12 cellular contexts compared by ENCODE assay signal in the genomic region with DNA sequence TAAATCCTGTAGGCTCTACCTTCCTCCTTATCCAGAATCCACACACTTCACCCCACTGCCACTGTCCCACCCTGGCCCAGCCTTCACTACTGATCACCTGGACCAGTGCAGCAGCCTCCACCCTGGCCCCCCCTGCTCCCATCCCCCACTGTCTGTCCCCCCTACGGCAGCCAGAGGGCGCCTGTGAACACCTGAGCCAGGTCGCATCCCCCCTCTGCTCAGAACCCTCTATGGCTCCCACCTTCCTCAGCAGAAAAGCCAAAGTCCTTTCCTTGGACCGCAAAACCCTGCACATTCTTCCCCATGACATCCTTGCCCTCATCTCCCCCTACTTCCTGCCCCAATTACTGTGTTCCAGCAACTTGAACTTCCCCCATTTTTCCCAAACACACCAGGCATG. TPM values are rescaled to one million over a fixed set of nuclear protein-coding genes. Genes with fewer than 3 reads are reported as not detected.
A peak's percentile ranks its signal among the peaks of the same experiment; 100 is the strongest.
DNase-seq lines count a peak whose midpoint lies in the region; ATAC-seq and TF ChIP-seq lines count a peak whose summit lies in the region.
"Had no signal": no experiment of that assay in that cellular context is flagged by ENCODE, and none has a peak within 500 bp of the region (broad histone marks: within the 10 kb centered on the region; RNA-seq: fewer than 3 reads in every experiment).

No MANE protein-coding gene starts in this region.

- no peaks in the 10 kb centered on the region for H3K36me3 ChIP-seq in hepatocyte (replicated peaks; ENCODE audit: insufficient read depth, low read depth)

- H4K20me1 ChIP-seq in hepatocyte (ENCODE audit: insufficient read depth, poor library complexity, severe bottlenecking), result no peaks in the 10 kb centered on the region

- no peak overlapping the region for H3K4me2 ChIP-seq in hepatocyte

- H3K9me3 ChIP-seq in hepatocyte (ENCODE audit: low read depth), result no peaks in the 10 kb centered on the region

- intact Hi-C loops in CD14-positive monocyte (cut with micrococcal nuclease), result no loop called here

- no peak overlapping the region for H3K4me3 ChIP-seq in GM12875 (ENCODE audit: low read depth, low read length)
- H3K4me3 ChIP-seq in hepatocyte, result no peak overlapping the region
- H3K4me3 ChIP-seq: coronary artery had no signal

- H3K79me2 ChIP-seq in hepatocyte, result no peaks in the 10 kb centered on the region

- H3K9me2 ChIP-seq in hepatocyte (replicated peaks; ENCODE audit: insufficient read depth), result no peaks in the 10 kb centered on the region

- ATAC-seq in naive thymus-derived CD8-positive, alpha-beta T cell, result no peak
- ATAC-seq: right cardiac atrium had no signal

- no peaks in the 10 kb centered on the region for H3K27me3 ChIP-seq in hepatocyte

- H3K4me1 ChIP-seq in hepatocyte (ENCODE audit: insufficient read depth), result no peaks in the 10 kb centered on the region

- 70% methylated on average over 4 of the region's 4 CpGs for WGBS in hepatocyte (ENCODE audit: low lambda C conversion rate, missing lambda C conversion rate)

- TF ChIP-seq CTCF in CD14-positive monocyte (IDR thresholded peaks at IDR 0.05) (peak; percentile 36), GM12875 (IDR thresholded peaks at IDR 0.05; ENCODE audit: borderline replicate concordance, insufficient read depth, low read depth, low read length) (peak; percentile 46; the same call in 1 of the 2 replicates), VCaP (conservative IDR thresholded peaks at IDR 0.05) (0 out of 2 replicates have a peak, but pooled peaks have one; percentile 28), hepatocyte (IDR thresholded peaks at IDR 0.05; ENCODE audit: poor library complexity) (peak; percentile 21)

- peak overlapping the region in 1 of 7 donors; percentile 3 for H3K27ac Mint-ChIP-seq in CD14-positive monocyte
- H3K27ac Mint-ChIP-seq in naive thymus-derived CD8-positive, alpha-beta T cell, result peak overlapping the region in 1 of 10 donors; percentile 65

- H3K4me1 Mint-ChIP-seq in CD14-positive monocyte, result no peaks in the 10 kb centered on the region
- H3K4me1 Mint-ChIP-seq in naive thymus-derived CD8-positive, alpha-beta T cell, result peaks cover 0 to 3% (median 0%) of the 10 kb centered on the region in 4 donors

- H3K27me3 Mint-ChIP-seq in CD14-positive monocyte (ENCODE audit: low read depth in 3 of 3), result peaks cover 1 to 13% (median 8%) of the 10 kb centered on the region in 3 donors
- peaks cover 3 to 29% (median 15%) of the 10 kb centered on the region in 5 donors for H3K27me3 Mint-ChIP-seq in naive thymus-derived CD8-positive, alpha-beta T cell

- H3K9me3 Mint-ChIP-seq in CD14-positive monocyte, result peaks cover 0 to 9% (median 0%) of the 10 kb centered on the region in 7 donors
- H3K9me3 Mint-ChIP-seq in naive thymus-derived CD8-positive, alpha-beta T cell, result no peaks in the 10 kb centered on the region

- H3K4me3 Mint-ChIP-seq in CD14-positive monocyte, result peak overlapping the region in 1 of 2 donors; percentile 30
- H3K4me3 Mint-ChIP-seq in naive thymus-derived CD8-positive, alpha-beta T cell, result no peak overlapping the region
- H3K4me3 Mint-ChIP-seq: IgD-negative memory B cell had no signal

- DNase-seq in CD14-positive monocyte (ENCODE audit: low spot score), result no peak
- DNase-seq in hepatocyte (ENCODE audit: low spot score), result no peak
- no peak for DNase-seq in NCI-H2107 (lab: John Stamatoyannopoulos, UW)
- no peak for DNase-seq in naive thymus-derived CD8-positive, alpha-beta T cell
- DNase-seq in DMS79 (lab: John Stamatoyannopoulos, UW), result no peak
- no peak for DNase-seq in central memory CD4-positive, alpha-beta T cell
- DNase-seq: right cardiac atrium had no signal

- POLR2A ChIA-PET in naive thymus-derived CD8-positive, alpha-beta T cell (lab: Charles Lee), result no interaction called here

- no peaks in the 10 kb centered on the region for H3K36me3 Mint-ChIP-seq in CD14-positive monocyte
- no peaks in the 10 kb centered on the region for H3K36me3 Mint-ChIP-seq in naive thymus-derived CD8-positive, alpha-beta T cell
- H3K36me3 Mint-ChIP-seq: IgD-negative memory B cell had no signal

- H3K27ac ChIP-seq in VCaP (no peak overlapping the region), hepatocyte (no peak overlapping the region)
- H3K27ac ChIP-seq: coronary artery had no signal

- H2AFZ ChIP-seq in hepatocyte, result no peak overlapping the region

RNA-seq across cellular contexts. Expression of gene ELAVL3, which starts 20.6 kb away (rescaled TPM):
- polyA plus RNA-seq in CD14-positive monocyte (not detected), hepatocyte (0.11 and 0.18 TPM in 2 replicates)
- total RNA-seq in hepatocyte, result 0.30 TPM in 1 of 2 replicates, not detected in the other
- not detected for total RNA-seq in naive thymus-derived CD8-positive, alpha-beta T cell
- not detected for polyA plus RNA-seq in naive thymus-derived CD8-positive, alpha-beta T cell
- total RNA-seq: lung microvascular endothelial cell, right cardiac atrium had no signal
- polyA plus RNA-seq: IgD-negative memory B cell had no signal

RNA-seq across cellular contexts. Expression of gene PRKCSH, which starts 24.8 kb away (rescaled TPM):
- polyA plus RNA-seq in CD14-positive monocyte (10 to 100 TPM; 24.9 to 28.4 TPM), hepatocyte (245 and 251 TPM in 2 replicates)
- total RNA-seq in hepatocyte, result 60.0 and 85.1 TPM in 2 replicates
- 100 to 1,000 TPM; 252 to 262 TPM for total RNA-seq in naive thymus-derived CD8-positive, alpha-beta T cell
- 10 to 100 TPM; 23.5 to 58.7 (median 28.0) TPM for polyA plus RNA-seq in naive thymus-derived CD8-positive, alpha-beta T cell

RNA-seq across cellular contexts. Expression of gene ODAD3, which starts 25.3 kb away (rescaled TPM):
- polyA plus RNA-seq in CD14-positive monocyte (under 1 TPM; 0.43 to 0.61 TPM), hepatocyte (1.4 and 1.9 TPM in 2 replicates)
- total RNA-seq in hepatocyte, result 0.08 and 1.3 TPM in 2 replicates
- not detected for total RNA-seq in naive thymus-derived CD8-positive, alpha-beta T cell
- polyA plus RNA-seq in naive thymus-derived CD8-positive, alpha-beta T cell, result not detected
- total RNA-seq: lung microvascular endothelial cell had no signal

RNA-seq across cellular contexts. Expression of gene RGL3, which starts 41.1 kb away (rescaled TPM):
- polyA plus RNA-seq in CD14-positive monocyte, result not detected
- total RNA-seq in hepatocyte, result 20.6 and 27.6 TPM in 2 replicates
- polyA plus RNA-seq in hepatocyte, result 55.6 and 94.8 TPM in 2 replicates
- not detected for total RNA-seq in naive thymus-derived CD8-positive, alpha-beta T cell
- not detected for polyA plus RNA-seq in naive thymus-derived CD8-positive, alpha-beta T cell

RNA-seq across cellular contexts. Expression of gene ZNF653, which starts 45.4 kb away (rescaled TPM):
- polyA plus RNA-seq in CD14-positive monocyte, result 1 to 10 TPM in 1 of 2 donors, under 1 TPM in 1; 0.88 to 1.2 TPM
- total RNA-seq in hepatocyte, result 8.4 and 9.5 TPM in 2 replicates
- polyA plus RNA-seq in hepatocyte, result 9.6 and 10.2 TPM in 2 replicates
- 10 to 100 TPM; 15.3 to 18.1 TPM for total RNA-seq in naive thymus-derived CD8-positive, alpha-beta T cell
- 1 to 10 TPM; 1.4 to 2.9 (median 1.7) TPM for polyA plus RNA-seq in naive thymus-derived CD8-positive, alpha-beta T cell
